ENCODE assay signal across 1 cellular context in genomic region chr6:13760948-13761347, GRCh38.
TF ChIP-seq lines count a peak whose summit lies in the region.

No MANE protein-coding gene starts in this region.

TF ChIP-seq in SK-N-SH treated with all-trans-retinoic acid at 6 μM for 48 hours, 23 proteins besides CTCF, POLR2A, EP300 and RAD21 (continued from another document):
- TF ChIP-seq, protein P1, sequence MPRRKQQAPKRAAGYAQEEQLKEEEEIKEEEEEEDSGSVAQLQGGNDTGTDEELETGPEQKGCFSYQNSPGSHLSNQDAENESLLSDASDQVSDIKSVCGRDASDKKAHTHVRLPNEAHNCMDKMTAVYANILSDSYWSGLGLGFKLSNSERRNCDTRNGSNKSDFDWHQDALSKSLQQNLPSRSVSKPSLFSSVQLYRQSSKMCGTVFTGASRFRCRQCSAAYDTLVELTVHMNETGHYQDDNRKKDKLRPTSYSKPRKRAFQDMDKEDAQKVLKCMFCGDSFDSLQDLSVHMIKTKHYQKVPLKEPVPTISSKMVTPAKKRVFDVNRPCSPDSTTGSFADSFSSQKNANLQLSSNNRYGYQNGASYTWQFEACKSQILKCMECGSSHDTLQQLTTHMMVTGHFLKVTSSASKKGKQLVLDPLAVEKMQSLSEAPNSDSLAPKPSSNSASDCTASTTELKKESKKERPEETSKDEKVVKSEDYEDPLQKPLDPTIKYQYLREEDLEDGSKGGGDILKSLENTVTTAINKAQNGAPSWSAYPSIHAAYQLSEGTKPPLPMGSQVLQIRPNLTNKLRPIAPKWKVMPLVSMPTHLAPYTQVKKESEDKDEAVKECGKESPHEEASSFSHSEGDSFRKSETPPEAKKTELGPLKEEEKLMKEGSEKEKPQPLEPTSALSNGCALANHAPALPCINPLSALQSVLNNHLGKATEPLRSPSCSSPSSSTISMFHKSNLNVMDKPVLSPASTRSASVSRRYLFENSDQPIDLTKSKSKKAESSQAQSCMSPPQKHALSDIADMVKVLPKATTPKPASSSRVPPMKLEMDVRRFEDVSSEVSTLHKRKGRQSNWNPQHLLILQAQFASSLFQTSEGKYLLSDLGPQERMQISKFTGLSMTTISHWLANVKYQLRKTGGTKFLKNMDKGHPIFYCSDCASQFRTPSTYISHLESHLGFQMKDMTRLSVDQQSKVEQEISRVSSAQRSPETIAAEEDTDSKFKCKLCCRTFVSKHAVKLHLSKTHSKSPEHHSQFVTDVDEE (CRISPR knock-in tag; IDR thresholded peaks at IDR 0.05) = no peak
- TF ChIP-seq ZFP3 (CRISPR knock-in tag; IDR thresholded peaks at IDR 0.05) (no peak), RARB (CRISPR knock-in tag; IDR thresholded peaks at IDR 0.05) (no peak), GLIS3 (CRISPR knock-in tag; IDR thresholded peaks at IDR 0.05) (no peak), TCF4 (CRISPR knock-in tag; IDR thresholded peaks at IDR 0.05; ENCODE audit: borderline replicate concordance) (no peak), ZC3H10 (CRISPR knock-in tag; IDR thresholded peaks at IDR 0.05) (no peak)
